Comparison of ENCODE assay signal across 31 cellular contexts in the genomic region with DNA sequence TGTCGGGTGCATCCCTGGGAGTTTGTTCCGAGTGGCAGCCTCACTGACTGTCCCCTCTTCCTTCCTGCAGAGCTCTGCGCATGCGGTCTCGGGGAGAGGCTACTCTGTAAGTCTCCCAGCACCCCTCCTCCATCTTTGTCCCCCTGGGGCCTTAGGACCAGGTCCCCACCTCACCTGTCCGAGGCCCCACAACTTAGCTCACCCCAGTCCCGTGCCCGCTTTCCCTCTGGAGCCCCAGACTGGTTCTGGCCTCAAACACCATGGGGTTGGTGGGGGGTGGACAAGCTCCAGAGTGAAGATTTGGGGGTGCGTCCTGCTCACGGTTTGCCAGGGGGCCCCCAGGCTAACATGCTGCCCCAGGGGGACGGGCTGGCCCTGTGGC.
"Had no signal": no experiment of that assay in that cellular context is flagged by ENCODE, and none has a peak within 500 bp of the region (broad histone marks: within the 10 kb centered on the region; RNA-seq: fewer than 3 reads in every experiment).

No MANE protein-coding gene starts in this region.

- H3K27me3 ChIP-seq: adrenal gland, body of pancreas, brain microvascular endothelial cell, breast epithelium had no signal

- H3K4me3 ChIP-seq: adrenal gland, body of pancreas, breast epithelium had no signal

- H3K27ac ChIP-seq: adrenal gland, body of pancreas, brain microvascular endothelial cell, breast epithelium, VCaP had no signal

- H3K9me3 ChIP-seq: adrenal gland, body of pancreas, breast epithelium had no signal

- H3K36me3 ChIP-seq: adrenal gland, brain microvascular endothelial cell, breast epithelium had no signal

- ATAC-seq: activated CD4-positive, alpha-beta T cell treated with anti-CD3 and anti-CD28 coated beads for 36 hours; activated CD4-positive, CD25-positive, alpha-beta regulatory T cell treated with anti-CD3 and anti-CD28 coated beads, Interleukin-2, amount 50 U/mL, for 24 hours; activated CD8-positive, alpha-beta memory T cell treated with anti-CD3 and anti-CD28 coated beads, Interleukin-2, amount 10 ng/mL, durations not matched to agents 7 days and 5 days; activated CD8-positive, alpha-beta T cell treated with anti-CD3 and anti-CD28 coated beads, Interleukin-2, amount 10 ng/mL, durations not matched to agents 7 days and 5 days; activated naive CD4-positive, alpha-beta T cell treated with anti-CD3 and anti-CD28 coated beads, Interleukin-2, amount 50 U/mL, for 72 hours; body of pancreas; WTC11 had no signal

- DNase-seq: activated CD4-positive, alpha-beta memory T cell treated with anti-CD3 and anti-CD28 coated beads, Interleukin-2, amount 10 ng/mL, durations not matched to agents 7 days and 5 days; activated CD4-positive, alpha-beta T cell treated with anti-CD3 and anti-CD28 coated beads for 1 hour; activated CD4-positive, alpha-beta T cell treated with anti-CD3 and anti-CD28 coated beads for 36 hours; activated CD4-positive, alpha-beta T cell treated with anti-CD3 and anti-CD28 coated beads for 48 hours; activated CD4-positive, alpha-beta T cell treated with anti-CD3 and anti-CD28 coated beads, Interleukin-2, amount 10 ng/mL, durations not matched to agents 7 days and 5 days; activated CD4-positive, alpha-beta T cell treated with anti-CD3 and anti-CD28 coated beads, Interleukin-2, amount 50 U/mL, for 48 hours; activated CD4-positive, CD25-positive, alpha-beta regulatory T cell; activated CD8-positive, alpha-beta memory T cell treated with anti-CD3 and anti-CD28 coated beads for 24 hours; activated CD8-positive, alpha-beta memory T cell treated with anti-CD3 and anti-CD28 coated beads, Interleukin-2, amount 10 ng/mL, durations not matched to agents 7 days and 5 days; activated CD8-positive, alpha-beta memory T cell treated with anti-CD3 and anti-CD28 coated beads, Interleukin-2, amount 50 U/mL, for 48 hours; activated CD8-positive, alpha-beta T cell treated with anti-CD3 and anti-CD28 coated beads, Interleukin-2, amount 10 ng/mL, durations not matched to agents 7 days and 5 days; activated effector memory CD4-positive, alpha-beta T cell treated with Interleukin-2 at 50 U/mL for 16 hours; activated gamma-delta T cell; activated naive CD4-positive, alpha-beta T cell treated with anti-CD3 and anti-CD28 coated beads for 36 hours; activated naive CD4-positive, alpha-beta T cell treated with anti-CD3 and anti-CD28 coated beads, Interleukin-2, amount 50 U/mL, for 16 hours; activated naive CD8-positive, alpha-beta T cell treated with anti-CD3 and anti-CD28 coated beads for 36 hours; activated T-cell treated with anti-CD3 and anti-CD28 coated beads, Interleukin-2, amount 50 U/mL, for 24 hours; activated T-cell treated with anti-CD3 and anti-CD28 coated beads, Interleukin-2, amount 50 U/mL, for 48 hours; adrenal gland; amniotic stem cell; aorta; body of pancreas; brain microvascular endothelial cell; central memory CD4-positive, alpha-beta T cell; T-helper 2 cell; T-helper 9 cell had no signal
